Comparison of ENCODE assay signal across 21 cellular contexts in the genomic region with DNA sequence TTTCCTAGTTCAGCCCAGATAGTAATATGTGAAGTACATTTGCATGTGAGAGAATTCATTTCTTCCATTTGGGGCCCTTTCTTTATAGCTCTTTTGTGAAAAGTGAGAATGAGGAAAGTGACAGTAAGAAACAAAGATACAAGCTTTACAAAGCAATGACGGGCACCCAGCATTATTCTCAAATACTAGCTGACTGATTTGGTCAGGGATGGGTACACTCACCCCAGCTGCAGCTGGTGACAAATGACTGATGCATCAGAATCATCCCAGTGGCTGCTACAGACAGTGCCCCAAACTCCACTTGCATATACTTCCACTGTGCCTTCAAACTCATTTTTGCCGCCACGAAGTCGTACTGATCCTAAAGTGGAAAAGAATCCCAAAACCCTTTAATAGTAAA. TPM values are rescaled to one million over a fixed set of nuclear protein-coding genes. Genes with fewer than 3 reads are reported as not detected.
DNase-seq lines count a peak whose midpoint lies in the region; ATAC-seq and TF ChIP-seq lines count a peak whose summit lies in the region.
"Had no signal": no experiment of that assay in that cellular context is flagged by ENCODE, and none has a peak within 500 bp of the region (broad histone marks: within the 10 kb centered on the region; RNA-seq: fewer than 3 reads in every experiment).

No MANE protein-coding gene starts in this region.

- H3K9me3 ChIP-seq in WERI-Rb-1 (ENCODE audit: severe bottlenecking) = no peaks in the 10 kb centered on the region
- H3K9me3 ChIP-seq: thoracic aorta had no signal

- H3K27me3 ChIP-seq in ACC112 (ENCODE audit: insufficient read depth, low read length) (no peaks in the 10 kb centered on the region), WERI-Rb-1 (ENCODE audit: insufficient read depth, low read depth, severe bottlenecking) (no peaks in the 10 kb centered on the region)

- ATAC-seq in GM19463 (IDR thresholded peaks at IDR 0.05; ENCODE audit: unreplicated experiment) (peak; percentile 56), HG03196 (IDR thresholded peaks at IDR 0.05; ENCODE audit: unreplicated experiment) (no peak)
- ATAC-seq: K562; stimulated activated memory B cell treated with anti-CD40 and anti-IgM and Interleukin-4, amounts not matched to agents 10 μg/mL and 1 μg/mL and 100 μg/mL, for 72 hours had no signal

- H3K36me3 ChIP-seq in ACC112 (ENCODE audit: insufficient read depth, low read length) (no peaks in the 10 kb centered on the region; the same call in 1 of the 2 replicates), WERI-Rb-1 (peaks cover 44% of the 10 kb centered on the region)
- H3K36me3 ChIP-seq: thoracic aorta had no signal

- TF ChIP-seq CTCF in epithelial cell of esophagus (IDR thresholded peaks at IDR 0.05; ENCODE audit: insufficient read depth, low read depth, low read length, missing control alignments) (no peak), WERI-Rb-1 (IDR thresholded peaks at IDR 0.05; ENCODE audit: low read depth, low read length) (no peak)

- H3K79me2 ChIP-seq in ACC112 (ENCODE audit: control insufficient read depth, insufficient read depth, low read length, unreplicated experiment) = peaks cover 3% of the 10 kb centered on the region

- H3K4me1 ChIP-seq in ACC112 (ENCODE audit: control insufficient read depth, insufficient read depth, low read length, unreplicated experiment) = peaks cover 34% of the 10 kb centered on the region

- DNase-seq in HT1080 (ENCODE audit: low read depth) = peak; percentile 15
- DNase-seq in epithelial cell of esophagus (ENCODE audit: low read depth) = peak; percentile 32
- DNase-seq in WERI-Rb-1 = no peak
- no peak for DNase-seq in central memory CD4-positive, alpha-beta T cell
- DNase-seq in iPS-NIHi7 (ENCODE audit: extremely low spot score) = no peak
- DNase-seq: activated CD8-positive, alpha-beta memory T cell treated with anti-CD3 and anti-CD28 coated beads for 24 hours; activated naive CD4-positive, alpha-beta T cell treated with anti-CD3 and anti-CD28 coated beads, Interleukin-2, amount 10 ng/mL, durations not matched to agents 7 days and 5 days; activated T-cell treated with anti-CD3 and anti-CD28 coated beads, Interleukin-2, amount 50 U/mL, for 4 hours; anterior cingulate cortex; NCI-H1048; NCI-H2029; NCI-H446 treated with DMSO at 0.1 percent for 48 hours; RPMI8226; stimulated activated CD4-positive, alpha-beta T cell treated with anti-CD3 and anti-CD28 coated beads, Interleukin-1b, Interleukin-23, amount 100 ng/mL, for 48 hours had no signal

- peak overlapping the region; percentile 47 for H2AFZ ChIP-seq in ACC112 (ENCODE audit: low read length, unreplicated experiment)

- H3K27ac ChIP-seq in ACC112 (ENCODE audit: low read depth, low read length) = peak overlapping the region; percentile 98
- no peak overlapping the region for H3K27ac ChIP-seq in WERI-Rb-1
- H3K27ac ChIP-seq: SK-N-MC, thoracic aorta had no signal

- H3K4me3 ChIP-seq in ACC112 (ENCODE audit: low read depth, low read length) (no peak overlapping the region; the same call in 1 of the 2 replicates), epithelial cell of esophagus (ENCODE audit: low read length) (no peak overlapping the region), WERI-Rb-1 (ENCODE audit: low read depth, low read length) (no peak overlapping the region)
- H3K4me3 ChIP-seq: K562, SK-N-MC, thoracic aorta had no signal

RNA-seq across cellular contexts. Expression of a gene that starts 14.8 kb away (rescaled TPM):
- 0.07 and 0.56 TPM in 2 replicates for total RNA-seq in HT1080 (2014; rRNA removed; shearing (Covaris generic))
- polyA plus RNA-seq in HT1080 (2015; cell fraction: cytosol; rRNA removed) = 5.5 and 5.7 TPM in 2 replicates
- polyA plus RNA-seq in HT1080 (2015; cell fraction: nucleus; rRNA removed) = 6.0 and 7.5 TPM in 2 replicates

Comparison
In these comparisons a context has a peak if more than half of its experiments do, and no peak if none do; other contexts are left out.
1. DNase-seq: peak in HT1080 (single experiment) and epithelial cell of esophagus (single experiment); none in WERI-Rb-1 (single experiment), central memory CD4-positive, alpha-beta T cell (single experiment) and iPS-NIHi7 (single experiment).